1 cellular context compared by ENCODE assay signal in genomic region chr5:173778152-173778782, GRCh38.
TF ChIP-seq lines count a peak whose summit lies in the region.

No MANE protein-coding gene starts in this region.

TF ChIP-seq in K562, 482 proteins besides CTCF, POLR2A, EP300 and RAD21 (continued from another document and continues in another):
- TF ChIP-seq ZNF395 (CRISPR knock-in tag; IDR thresholded peaks at IDR 0.05) (peak; percentile 79), IRF9 (tag; IDR thresholded peaks at IDR 0.05) (0 out of 2 replicates have a peak, but pooled peaks have one; percentile 58), NFYB (IDR thresholded peaks at IDR 0.05; ENCODE audit: extremely low read depth, insufficient read length) (no peak), ZNF318 (IDR thresholded peaks at IDR 0.05; ENCODE audit: borderline replicate concordance in 1 of 2, low read depth in 1 of 2) (0 out of 4 replicates have a peak, but pooled peaks of 1 of the 2 experiments have one; percentile 52), NELFE (IDR thresholded peaks at IDR 0.05; ENCODE audit: insufficient read depth, insufficient read length) (no peak), PHF20 (IDR thresholded peaks at IDR 0.05; ENCODE audit: partially characterized antibody) (no peak), ZZZ3 (IDR thresholded peaks at IDR 0.05) (no peak), ATF1 (CRISPR knock-in tag; IDR thresholded peaks at IDR 0.05) (no peak), ATF1 (tag; IDR thresholded peaks at IDR 0.05) (peak; percentile 36; the same call in 1 of the 2 replicates), ZBTB12 (CRISPR knock-in tag; IDR thresholded peaks at IDR 0.05) (peak; percentile 65), FOXP1 (CRISPR knock-in tag; IDR thresholded peaks at IDR 0.05) (no peak), RUNX1 (IDR thresholded peaks at IDR 0.05; ENCODE audit: low read depth) (no peak), U2AF2 (optimal IDR thresholded peaks at IDR 0.05; ENCODE audit: low read depth, low read length) (no peak), GABPA (tag; conservative IDR thresholded peaks at IDR 0.05; ENCODE audit: low read depth) (peak; percentile 68), SAFB2 (IDR thresholded peaks at IDR 0.05; ENCODE audit: borderline replicate concordance, low read depth, low read length, severe bottlenecking) (no peak), HNRNPLL (IDR thresholded peaks at IDR 0.05; ENCODE audit: low read depth, low read length, poor library complexity, severe bottlenecking) (no peak), USF2 (CRISPR knock-in tag; IDR thresholded peaks at IDR 0.05) (no peak), JUN (IDR thresholded peaks at IDR 0.05; ENCODE audit: borderline replicate concordance, low read depth, low read length) (no peak), JUN (CRISPR knock-in tag; IDR thresholded peaks at IDR 0.05; ENCODE audit: borderline replicate concordance) (no peak), PPARD (CRISPR knock-in tag; IDR thresholded peaks at IDR 0.05) (no peak), IFI16 (CRISPR knock-in tag; IDR thresholded peaks at IDR 0.05) (peak; percentile 63; the same call in 1 of the 2 replicates), HOMEZ (CRISPR knock-in tag; IDR thresholded peaks at IDR 0.05) (no peak), NR4A1 (CRISPR knock-in tag; IDR thresholded peaks at IDR 0.05) (no peak), NR4A1 (tag; IDR thresholded peaks at IDR 0.05) (peak; percentile 90), ZNF79 (CRISPR knock-in tag; IDR thresholded peaks at IDR 0.05; ENCODE audit: low read depth) (peak; percentile 58; the same call in 1 of the 2 replicates), SMARCE1 (IDR thresholded peaks at IDR 0.05) (no peak), MGA (IDR thresholded peaks at IDR 0.05) (no peak), LCOR (CRISPR knock-in tag; IDR thresholded peaks at IDR 0.05) (no peak)
